Comparison of ENCODE assay signal across 21 cellular contexts in the genomic region with DNA sequence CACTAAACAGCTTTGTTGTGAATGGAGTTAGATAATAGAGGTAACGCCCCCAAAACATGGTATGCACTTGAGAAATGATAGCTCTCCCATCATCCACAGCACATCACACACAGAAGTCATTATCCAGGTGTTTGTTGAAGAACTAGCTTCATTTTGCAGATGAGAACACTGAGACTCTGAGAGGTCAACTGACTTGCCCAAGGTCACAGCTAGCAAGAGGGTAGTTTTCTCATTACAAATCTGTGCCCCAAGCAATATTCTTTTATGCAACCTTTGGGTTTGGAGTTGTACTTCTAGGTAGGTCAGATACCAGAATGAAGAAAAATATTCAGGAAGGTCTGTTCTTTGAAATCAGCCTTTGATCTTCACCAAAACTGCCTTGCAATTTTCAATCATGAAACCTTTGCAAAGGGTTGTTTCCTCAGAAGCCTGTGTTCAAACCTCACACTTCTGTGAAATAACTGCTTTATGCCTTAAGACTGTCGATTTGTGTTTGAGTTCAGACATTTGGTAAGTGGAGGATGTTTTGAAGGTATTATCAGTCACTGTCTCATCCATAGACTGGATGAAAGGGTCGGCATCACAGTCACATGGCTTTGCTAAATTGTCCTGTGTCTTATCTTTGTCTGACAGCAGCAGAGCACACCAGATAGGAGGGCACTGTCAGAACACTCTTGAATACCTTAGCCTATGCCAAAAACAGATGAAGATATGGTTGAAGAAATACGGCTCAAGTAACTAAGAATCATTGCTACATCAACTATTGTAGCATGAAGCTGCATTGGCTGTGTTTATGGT.
DNase-seq lines count a peak whose midpoint lies in the region; ATAC-seq lines count a peak whose summit lies in the region.
"Had no signal": no experiment of that assay in that cellular context is flagged by ENCODE, and none has a peak within 500 bp of the region (broad histone marks: within the 10 kb centered on the region; RNA-seq: fewer than 3 reads in every experiment).

No MANE protein-coding gene starts in this region.

- H3K4me1 Mint-ChIP-seq in activated T-helper 17 cell treated with anti-CD3 and anti-CD28 coated beads, Interleukin-2, amount 50 U/mL, for 72 hours, result peaks cover 19% of the 10 kb centered on the region
- H3K4me1 Mint-ChIP-seq: activated B cell treated with CpG ODN at 0.5 μM for 24 hours; brain; nephron; stimulated activated memory B cell treated with anti-CD40 and anti-IgM and Interleukin-4, amounts not matched to agents 10 μg/mL and 1 μg/mL and 100 μg/mL, for 72 hours had no signal

- H3K4me3 Mint-ChIP-seq in activated T-helper 17 cell treated with anti-CD3 and anti-CD28 coated beads, Interleukin-2, amount 50 U/mL, for 72 hours, result peak overlapping the region; percentile 42
- H3K4me3 Mint-ChIP-seq: activated B cell treated with CpG ODN at 0.5 μM for 24 hours; brain; nephron; stimulated activated memory B cell treated with anti-CD40 and anti-IgM and Interleukin-4, amounts not matched to agents 10 μg/mL and 1 μg/mL and 100 μg/mL, for 72 hours had no signal

- 55% methylated on average over 4 of the region's 4 CpGs for WGBS in right cardiac atrium

- H3K27me3 ChIP-seq in right cardiac atrium (ENCODE audit: control insufficient read depth, insufficient read depth), result no peaks in the 10 kb centered on the region
- H3K27me3 ChIP-seq: colonic mucosa, SJCRH30, tibial nerve had no signal

- H3K27ac Mint-ChIP-seq in activated T-helper 17 cell treated with anti-CD3 and anti-CD28 coated beads, Interleukin-2, amount 50 U/mL, for 72 hours, result no peak overlapping the region
- H3K27ac Mint-ChIP-seq: activated B cell treated with CpG ODN at 0.5 μM for 24 hours; brain; nephron; progenitor cell of endocrine pancreas; stimulated activated memory B cell treated with anti-CD40 and anti-IgM and Interleukin-4, amounts not matched to agents 10 μg/mL and 1 μg/mL and 100 μg/mL, for 72 hours had no signal

- ATAC-seq in right cardiac atrium, result peak; percentile 83 to 89
- no peak for ATAC-seq in Right ventricle myocardium inferior
- peak; percentile 45 for ATAC-seq in activated T-helper 17 cell treated with anti-CD3 and anti-CD28 coated beads, Interleukin-2, amount 50 U/mL, for 72 hours (replicated peaks)
- ATAC-seq in HG02973 (IDR thresholded peaks at IDR 0.05; ENCODE audit: unreplicated experiment), result no peak
- no peak for ATAC-seq in GM19023 (IDR thresholded peaks at IDR 0.05; ENCODE audit: unreplicated experiment)
- ATAC-seq: Panc1; stimulated activated memory B cell treated with anti-CD40 and anti-IgM and Interleukin-4, amounts not matched to agents 10 μg/mL and 1 μg/mL and 100 μg/mL, for 72 hours had no signal

- no peaks in the 10 kb centered on the region for H3K27me3 Mint-ChIP-seq in activated T-helper 17 cell treated with anti-CD3 and anti-CD28 coated beads, Interleukin-2, amount 50 U/mL, for 72 hours
- H3K27me3 Mint-ChIP-seq: activated B cell treated with CpG ODN at 0.5 μM for 24 hours; brain; progenitor cell of endocrine pancreas; stimulated activated memory B cell treated with anti-CD40 and anti-IgM and Interleukin-4, amounts not matched to agents 10 μg/mL and 1 μg/mL and 100 μg/mL, for 72 hours had no signal

- no peaks in the 10 kb centered on the region for H3K36me3 Mint-ChIP-seq in activated T-helper 17 cell treated with anti-CD3 and anti-CD28 coated beads, Interleukin-2, amount 50 U/mL, for 72 hours (ENCODE audit: low read depth)
- H3K36me3 Mint-ChIP-seq: brain; stimulated activated memory B cell treated with anti-CD40 and anti-IgM and Interleukin-4, amounts not matched to agents 10 μg/mL and 1 μg/mL and 100 μg/mL, for 72 hours had no signal

- H3K9me3 ChIP-seq in right cardiac atrium (ENCODE audit: control insufficient read depth, low read length), result no peaks in the 10 kb centered on the region
- H3K9me3 ChIP-seq: Caco-2, colonic mucosa, HAP-1, SJCRH30, tibial nerve had no signal

- intact Hi-C loops in right cardiac atrium (cut with DNase I), result no loop called here
- intact Hi-C loops in Right ventricle myocardium inferior (cut with DNase I), result no loop called here

- DNase-seq in right cardiac atrium, result no peak
- no peak for DNase-seq in Right ventricle myocardium inferior (ENCODE audit: missing footprints)
- DNase-seq in SK-N-DZ (ENCODE audit: low spot score), result peak; percentile 46
- DNase-seq in stimulated activated CD4-positive, alpha-beta T cell treated with anti-CD3 and anti-CD28 coated beads, Interleukin-2, amount 100 ng/mL, for 24 hours, result no peak
- DNase-seq: activated B cell treated with CpG ODN at 0.5 μM for 24 hours; activated CD8-positive, alpha-beta memory T cell treated with anti-CD3 and anti-CD28 coated beads, Interleukin-2, amount 50 U/mL, for 48 hours; Caco-2; colonic mucosa; NCI-H1092; NCI-H2029 treated with DMSO at 0.1 percent for 48 hours; SJCRH30 had no signal

- H3K27ac ChIP-seq in right cardiac atrium (ENCODE audit: low read length), result no peak overlapping the region
- H3K27ac ChIP-seq: colonic mucosa, SJCRH30, tibial nerve had no signal

- peaks cover 3% of the 10 kb centered on the region for H3K9me3 Mint-ChIP-seq in activated T-helper 17 cell treated with anti-CD3 and anti-CD28 coated beads, Interleukin-2, amount 50 U/mL, for 72 hours
- H3K9me3 Mint-ChIP-seq: activated B cell treated with CpG ODN at 0.5 μM for 24 hours; nephron; stimulated activated memory B cell treated with anti-CD40 and anti-IgM and Interleukin-4, amounts not matched to agents 10 μg/mL and 1 μg/mL and 100 μg/mL, for 72 hours had no signal

- no peak overlapping the region for H3K4me3 ChIP-seq in right cardiac atrium (ENCODE audit: low read length)
- H3K4me3 ChIP-seq: colonic mucosa, HAP-1, SJCRH30, tibial nerve had no signal

- no peaks in the 10 kb centered on the region for H3K4me1 ChIP-seq in right cardiac atrium (ENCODE audit: control insufficient read depth, insufficient read depth, low read length)
- H3K4me1 ChIP-seq: Caco-2, colonic mucosa, HAP-1, tibial nerve had no signal

Comparison
In these comparisons a context has a peak if more than half of its experiments do, and no peak if none do; other contexts are left out.
1. ATAC-seq: peak in right cardiac atrium (2 of 2) and activated T-helper 17 cell treated with anti-CD3 and anti-CD28 coated beads, Interleukin-2, amount 50 U/mL, for 72 hours (single experiment); none in Right ventricle myocardium inferior (single experiment), HG02973 (single experiment) and GM19023 (single experiment).